Comparison of ENCODE assay signal across 29 cellular contexts in the genomic region with DNA sequence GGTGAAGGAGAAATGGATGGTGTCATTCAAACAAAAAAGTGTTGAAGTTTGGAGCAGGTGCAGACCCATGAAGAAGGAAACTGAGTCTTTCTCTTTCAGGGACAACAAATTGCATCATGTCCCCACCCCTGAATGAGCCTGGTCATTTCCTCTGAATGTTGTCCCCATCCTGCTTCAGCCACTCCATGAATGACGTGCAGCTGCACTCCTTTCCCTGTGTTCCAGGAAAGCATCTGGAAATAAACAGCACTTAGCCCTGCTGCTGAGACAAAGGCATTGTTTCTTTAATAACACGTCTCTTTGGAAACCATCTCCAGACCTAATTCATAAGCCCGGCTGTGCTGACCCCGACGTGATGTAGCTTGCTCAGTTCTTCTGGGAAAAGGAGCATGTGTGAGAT.
A peak's percentile ranks its signal among the peaks of the same experiment; 100 is the strongest.
DNase-seq lines count a peak whose midpoint lies in the region; ATAC-seq and TF ChIP-seq lines count a peak whose summit lies in the region.
"Had no signal": no experiment of that assay in that cellular context is flagged by ENCODE, and none has a peak within 500 bp of the region (broad histone marks: within the 10 kb centered on the region; RNA-seq: fewer than 3 reads in every experiment).

No MANE protein-coding gene starts in this region.

- no peak for TF ChIP-seq CTCF in ascending aorta (IDR thresholded peaks at IDR 0.05)

- no peak for ATAC-seq in GM18868 (IDR thresholded peaks at IDR 0.05; ENCODE audit: unreplicated experiment)
- ATAC-seq: activated CD8-positive, alpha-beta memory T cell treated with anti-CD3 and anti-CD28 coated beads, Interleukin-2, amount 10 ng/mL, durations not matched to agents 7 days and 5 days; naive thymus-derived CD4-positive, alpha-beta T cell; stimulated activated naive CD8-positive, alpha-beta T cell treated with anti-CD3 and anti-CD28 coated beads, Interleukin-15, Interleukin-2, amounts not matched to agents 100 U/mL and 50 U/mL, for 24 hours had no signal

- H3K27me3 ChIP-seq in ascending aorta, result no peaks in the 10 kb centered on the region
- H3K27me3 ChIP-seq: uterus had no signal

- H3K36me3 ChIP-seq in ascending aorta, result no peaks in the 10 kb centered on the region
- H3K36me3 ChIP-seq: thoracic aorta, uterus had no signal

- H3K9me3 ChIP-seq in ascending aorta, result no peaks in the 10 kb centered on the region
- H3K9me3 ChIP-seq: thoracic aorta, uterus had no signal

- peak; percentile 36 for DNase-seq in NCI-H510A treated with DMSO at 0.1 percent for 48 hours (lab: John Stamatoyannopoulos, UW)
- DNase-seq in NCI-H510A (lab: John Stamatoyannopoulos, UW), result no peak
- DNase-seq in NCI-H2081 (lab: John Stamatoyannopoulos, UW), result peak; percentile 50 to 74
- DNase-seq in NCI-H748 (lab: John Stamatoyannopoulos, UW; ENCODE audit: unreplicated experiment), result peak; percentile 99
- DNase-seq in ascending aorta (ENCODE audit: low spot score in 2 of 2), result no peak
- no peak for DNase-seq in midbrain (lab: John Stamatoyannopoulos, UW)
- no peak for DNase-seq in DMS114 treated with DMSO at 0.1 percent for 48 hours (lab: John Stamatoyannopoulos, UW; ENCODE audit: unreplicated experiment)
- DNase-seq: 8988T; activated B cell treated with CpG ODN at 0.5 μM for 24 hours; activated CD4-positive, alpha-beta T cell treated with anti-CD3 and anti-CD28 coated beads, Interleukin-2, amount 50 U/mL, for 1 hour; activated CD8-positive, alpha-beta memory T cell treated with anti-CD3 and anti-CD28 coated beads, Interleukin-2, amount 10 ng/mL, durations not matched to agents 7 days and 5 days; activated naive CD4-positive, alpha-beta T cell; activated T-cell treated with anti-CD3 and anti-CD28 coated beads, Interleukin-2, amount 50 U/mL, for 48 hours; CD4-positive, CD25-positive, alpha-beta regulatory T cell; DMS 273 treated with DMSO at 0.1 percent for 48 hours; GDM1; GOT3; islet precursor cell; MV-4-11; naive thymus-derived CD4-positive, alpha-beta T cell; NCI-H226; occipital lobe; PC-9; stimulated activated naive CD8-positive, alpha-beta T cell treated with anti-CD3 and anti-CD28 coated beads, Interleukin-15, Interleukin-2, amounts not matched to agents 100 U/mL and 50 U/mL, for 24 hours; SW 1271; T1000; uterus had no signal

- intact Hi-C loops in ascending aorta (cut with DNase I), result no loop called here

- no peaks in the 10 kb centered on the region for H3K4me1 ChIP-seq in ascending aorta
- H3K4me1 ChIP-seq: uterus had no signal

- no peak overlapping the region for H3K4me3 ChIP-seq in ascending aorta
- H3K4me3 ChIP-seq: PC-9, thoracic aorta, uterus had no signal

- H3K27ac ChIP-seq in ascending aorta, result no peak overlapping the region
- H3K27ac ChIP-seq: PC-9, thoracic aorta, uterus had no signal

Comparison
In these comparisons a context has a peak if more than half of its experiments do, and no peak if none do; other contexts are left out.
1. DNase-seq: peak in NCI-H510A treated with DMSO at 0.1 percent for 48 hours (single experiment), NCI-H2081 (2 of 2) and NCI-H748 (single experiment); none in NCI-H510A (single experiment), ascending aorta (0 of 2), midbrain (single experiment) and DMS114 treated with DMSO at 0.1 percent for 48 hours (single experiment).